18 cellular contexts compared by ENCODE assay signal in the genomic region with DNA sequence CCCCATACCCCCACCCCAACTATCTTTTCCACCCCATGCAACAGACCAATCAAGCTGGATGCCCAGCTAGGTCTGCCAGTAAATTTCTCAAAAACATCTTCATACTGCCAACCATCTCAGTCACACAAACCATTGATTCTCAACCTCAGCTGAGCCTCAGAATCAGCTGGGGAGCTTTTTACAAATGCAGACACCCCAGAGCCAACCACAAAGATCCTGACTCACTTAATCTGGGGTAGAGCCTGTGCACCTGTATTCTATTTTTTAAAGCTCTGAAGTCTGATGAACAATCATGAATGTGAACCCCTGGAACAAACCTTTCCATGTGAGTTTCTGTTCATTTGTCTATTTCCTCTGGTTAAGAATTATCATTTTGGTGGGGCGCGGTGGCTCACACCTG.
DNase-seq lines count a peak whose midpoint lies in the region; ATAC-seq and TF ChIP-seq lines count a peak whose summit lies in the region.
"Had no signal": no experiment of that assay in that cellular context is flagged by ENCODE, and none has a peak within 500 bp of the region (broad histone marks: within the 10 kb centered on the region; RNA-seq: fewer than 3 reads in every experiment).

No MANE protein-coding gene starts in this region.

- no CpG with 5 or more reads among the region's 2 CpGs for WGBS in neuronal stem cell (ENCODE audit: extremely low coverage in 2 of 2, insufficient read length in 2 of 2, insufficient replicate concordance in 1 of 2), 2 donors

- H3K4me3 Mint-ChIP-seq in activated CD4-positive, alpha-beta T cell treated with anti-CD3 and anti-CD28 coated beads for 36 hours: no peak overlapping the region
- H3K4me3 Mint-ChIP-seq: CD14-positive monocyte had no signal

- H2AFZ ChIP-seq in neuronal stem cell (ENCODE audit: low read length): no peak overlapping the region
- H2AFZ ChIP-seq: PC-9 had no signal

- no peak overlapping the region for H2BK15ac ChIP-seq in neuronal stem cell (ENCODE audit: low read length)

- CTCF ChIA-PET in activated CD4-positive, alpha-beta T cell treated with anti-CD3 and anti-CD28 coated beads for 36 hours (lab: Charles Lee): interaction anchor here (0.8 to 1.1 kb wide), 2 partner anchors 145 to 204 kb away, joined by 3 read pairs; no protein-coding TSS in a partner anchor

- H3K9ac ChIP-seq in neuronal stem cell (ENCODE audit: low read depth, low read length, poor library complexity): no peak overlapping the region

- POLR2A ChIA-PET in activated CD4-positive, alpha-beta T cell treated with anti-CD3 and anti-CD28 coated beads for 36 hours (lab: Charles Lee): no interaction called here

- no peak overlapping the region for H3K27ac ChIP-seq in Peyer's patch
- no peak overlapping the region for H3K27ac ChIP-seq in neuronal stem cell (replicated peaks; ENCODE audit: low read length)

- H3K27me3 ChIP-seq in Peyer's patch: no peaks in the 10 kb centered on the region
- H3K27me3 ChIP-seq in neuronal stem cell (ENCODE audit: control insufficient read depth in 3 of 3, insufficient read depth in 3 of 3, low read depth in 1 of 3, low read length in 3 of 3): no peaks in the 10 kb centered on the region
- H3K27me3 ChIP-seq: MG63 had no signal

- H3K4me3 ChIP-seq in Peyer's patch: no peak overlapping the region
- no peak overlapping the region for H3K4me3 ChIP-seq in neuronal stem cell (ENCODE audit: low read length in 2 of 2)
- H3K4me3 ChIP-seq: MG63, PC-9 had no signal

- H3K4me1 ChIP-seq in Peyer's patch: no peaks in the 10 kb centered on the region
- no peaks in the 10 kb centered on the region for H3K4me1 ChIP-seq in neuronal stem cell (ENCODE audit: control insufficient read depth in 2 of 2, insufficient read depth in 1 of 2, low read depth in 1 of 2, low read length in 2 of 2)

- H2BK5ac ChIP-seq in neuronal stem cell (ENCODE audit: low read length): no peak overlapping the region

- H2BK120ac ChIP-seq in neuronal stem cell (ENCODE audit: low read depth, low read length): no peak overlapping the region

- no peaks in the 10 kb centered on the region for H3K79me1 ChIP-seq in neuronal stem cell (ENCODE audit: low read depth, low read length)

- intact Hi-C loops in activated CD4-positive, alpha-beta T cell treated with anti-CD3 and anti-CD28 coated beads for 36 hours (cut with DNase I, micrococcal nuclease): no loop called here

- DNase-seq in activated CD4-positive, alpha-beta T cell treated with anti-CD3 and anti-CD28 coated beads for 36 hours: peak; percentile 17
- no peak for DNase-seq in activated CD4-positive, alpha-beta T cell treated with anti-CD3 and anti-CD28 coated beads, Interleukin-2, amount 50 U/mL, for 48 hours
- DNase-seq in stimulated activated CD4-positive, alpha-beta T cell treated with anti-CD3 and anti-CD28 coated beads, Interleukin-1b, Interleukin-23, amount 100 ng/mL, for 48 hours: peak; percentile 8
- no peak for DNase-seq in stimulated activated CD4-positive, alpha-beta T cell treated with anti-CD3 and anti-CD28 coated beads, Interleukin-2, amount 100 ng/mL, for 48 hours
- DNase-seq in glomerular visceral epithelial cell (ENCODE audit: extremely low spot score) (peak; percentile 33), Peyer's patch (no peak), neuronal stem cell (ENCODE audit: low spot score) (no peak)
- DNase-seq: 8988T, DMS79, MG63, NCI-H1092, NCI-H1436 treated with DMSO at 0.1 percent for 48 hours, NCI-H2029 treated with DMSO at 0.1 percent for 48 hours, NCI-H2171, NCI-H526, PC-9 had no signal

- no peak overlapping the region for H3K4ac ChIP-seq in neuronal stem cell (ENCODE audit: low read length)

- no peaks in the 10 kb centered on the region for H3K36me3 Mint-ChIP-seq in activated CD4-positive, alpha-beta T cell treated with anti-CD3 and anti-CD28 coated beads for 36 hours (ENCODE audit: low read depth)
- H3K36me3 Mint-ChIP-seq: CD14-positive monocyte had no signal

- H3K36me3 ChIP-seq in Peyer's patch (no peaks in the 10 kb centered on the region), neuronal stem cell (replicated peaks in 1 of 2; ENCODE audit: control insufficient read depth in 2 of 2, insufficient read depth in 2 of 2, low read length in 2 of 2) (no peaks in the 10 kb centered on the region)
- H3K36me3 ChIP-seq: MG63 had no signal

- H3K9me3 ChIP-seq in Peyer's patch (no peaks in the 10 kb centered on the region), neuronal stem cell (replicated peaks in 1 of 2; ENCODE audit: control insufficient read depth in 2 of 2, insufficient read depth in 1 of 2, low read depth in 1 of 2, low read length in 2 of 2) (no peaks in the 10 kb centered on the region)
- H3K9me3 ChIP-seq: MG63 had no signal

- no peak overlapping the region for H3K23ac ChIP-seq in neuronal stem cell (ENCODE audit: low read depth, low read length, poor library complexity)

- H3K4me2 ChIP-seq in neuronal stem cell (ENCODE audit: insufficient read depth, low read length, poor library complexity, severe bottlenecking): no peak overlapping the region

- H3K27me3 Mint-ChIP-seq in activated CD4-positive, alpha-beta T cell treated with anti-CD3 and anti-CD28 coated beads for 36 hours: no peaks in the 10 kb centered on the region

- H3K14ac ChIP-seq in neuronal stem cell (ENCODE audit: low read length): no peak overlapping the region

- TF ChIP-seq CTCF in Peyer's patch (IDR thresholded peaks at IDR 0.05): no peak

- no peak overlapping the region for H3K18ac ChIP-seq in neuronal stem cell (ENCODE audit: low read length)

- H4K8ac ChIP-seq in neuronal stem cell (ENCODE audit: low read depth, low read length): no peak overlapping the region

- no peak overlapping the region for H3K27ac Mint-ChIP-seq in activated CD4-positive, alpha-beta T cell treated with anti-CD3 and anti-CD28 coated beads for 36 hours

- no peak for TF ChIP-seq POLR2A in Peyer's patch (IDR thresholded peaks at IDR 0.05)

- no peak overlapping the region for H2BK12ac ChIP-seq in neuronal stem cell (ENCODE audit: low read length)

- H4K91ac ChIP-seq in neuronal stem cell (ENCODE audit: low read depth, low read length, poor library complexity): no peak overlapping the region

- no peaks in the 10 kb centered on the region for H3K9me3 Mint-ChIP-seq in activated CD4-positive, alpha-beta T cell treated with anti-CD3 and anti-CD28 coated beads for 36 hours (ENCODE audit: low read depth)

- peaks cover 3% of the 10 kb centered on the region for H3K4me1 Mint-ChIP-seq in activated CD4-positive, alpha-beta T cell treated with anti-CD3 and anti-CD28 coated beads for 36 hours

- peak; percentile 58 for ATAC-seq in activated CD4-positive, alpha-beta T cell treated with anti-CD3 and anti-CD28 coated beads for 36 hours
- ATAC-seq in GM19351 (IDR thresholded peaks at IDR 0.05; ENCODE audit: unreplicated experiment): no peak

- H2AK5ac ChIP-seq in neuronal stem cell (ENCODE audit: low read depth, low read length): no peak overlapping the region

Comparison
In these comparisons a context has a peak if more than half of its experiments do, and no peak if none do; other contexts are left out.
1. DNase-seq: peak in activated CD4-positive, alpha-beta T cell treated with anti-CD3 and anti-CD28 coated beads for 36 hours (single experiment), stimulated activated CD4-positive, alpha-beta T cell treated with anti-CD3 and anti-CD28 coated beads, Interleukin-1b, Interleukin-23, amount 100 ng/mL, for 48 hours (single experiment) and glomerular visceral epithelial cell (single experiment); none in activated CD4-positive, alpha-beta T cell treated with anti-CD3 and anti-CD28 coated beads, Interleukin-2, amount 50 U/mL, for 48 hours (0 of 2), stimulated activated CD4-positive, alpha-beta T cell treated with anti-CD3 and anti-CD28 coated beads, Interleukin-2, amount 100 ng/mL, for 48 hours (0 of 2), Peyer's patch (0 of 3) and neuronal stem cell (single experiment).